17 cellular contexts compared by ENCODE assay signal in genomic region chr2:117190856-117191255, GRCh38.
"Had no signal": no experiment of that assay in that cellular context is flagged by ENCODE, and none has a peak within 500 bp of the region (broad histone marks: within the 10 kb centered on the region; RNA-seq: fewer than 3 reads in every experiment).

No MANE protein-coding gene starts in this region.

- H3K27me3 Mint-ChIP-seq: naive thymus-derived CD4-positive, alpha-beta T cell; stimulated activated memory B cell treated with anti-CD40 and anti-IgM and Interleukin-4, amounts not matched to agents 10 μg/mL and 1 μg/mL and 100 μg/mL, for 72 hours; stimulated activated naive CD8-positive, alpha-beta T cell treated with anti-CD3 and anti-CD28 coated beads, Interleukin-15, Interleukin-2, amounts not matched to agents 100 ng/mL and 50 ng/mL, for 24 hours had no signal

- H3K36me3 Mint-ChIP-seq: naive thymus-derived CD4-positive, alpha-beta T cell; stimulated activated memory B cell treated with anti-CD40 and anti-IgM and Interleukin-4, amounts not matched to agents 10 μg/mL and 1 μg/mL and 100 μg/mL, for 72 hours had no signal

- H3K4me1 Mint-ChIP-seq: naive thymus-derived CD4-positive, alpha-beta T cell; stimulated activated memory B cell treated with anti-CD40 and anti-IgM and Interleukin-4, amounts not matched to agents 10 μg/mL and 1 μg/mL and 100 μg/mL, for 72 hours had no signal

- H3K4me3 Mint-ChIP-seq: naive thymus-derived CD4-positive, alpha-beta T cell; stimulated activated memory B cell treated with anti-CD40 and anti-IgM and Interleukin-4, amounts not matched to agents 10 μg/mL and 1 μg/mL and 100 μg/mL, for 72 hours; stimulated activated naive CD8-positive, alpha-beta T cell treated with anti-CD3 and anti-CD28 coated beads, Interleukin-15, Interleukin-2, amounts not matched to agents 100 ng/mL and 50 ng/mL, for 24 hours had no signal

- DNase-seq: effector memory CD4-positive, alpha-beta T cell; heart left ventricle; hippocampal formation; left colon; left ventricle myocardium superior; mesendoderm; naive thymus-derived CD4-positive, alpha-beta T cell; psoas muscle; retina; right lobe of liver; stimulated activated CD4-positive, alpha-beta T cell treated with anti-CD3 and anti-CD28 coated beads, Interleukin-4, amount 100 ng/mL, for 24 hours; tibial artery; upper lobe of left lung; uterus had no signal

- H3K27ac Mint-ChIP-seq: naive thymus-derived CD4-positive, alpha-beta T cell; stimulated activated memory B cell treated with anti-CD40 and anti-IgM and Interleukin-4, amounts not matched to agents 10 μg/mL and 1 μg/mL and 100 μg/mL, for 72 hours; stimulated activated naive CD8-positive, alpha-beta T cell treated with anti-CD3 and anti-CD28 coated beads, Interleukin-15, Interleukin-2, amounts not matched to agents 100 ng/mL and 50 ng/mL, for 24 hours had no signal

- ATAC-seq: esophagus mucosa; heart left ventricle; left colon; left ventricle myocardium superior; naive thymus-derived CD4-positive, alpha-beta T cell; psoas muscle; right lobe of liver; stimulated activated memory B cell treated with anti-CD40 and anti-IgM and Interleukin-4, amounts not matched to agents 10 μg/mL and 1 μg/mL and 100 μg/mL, for 72 hours had no signal
